20 cellular contexts compared by ENCODE assay signal in the genomic region with DNA sequence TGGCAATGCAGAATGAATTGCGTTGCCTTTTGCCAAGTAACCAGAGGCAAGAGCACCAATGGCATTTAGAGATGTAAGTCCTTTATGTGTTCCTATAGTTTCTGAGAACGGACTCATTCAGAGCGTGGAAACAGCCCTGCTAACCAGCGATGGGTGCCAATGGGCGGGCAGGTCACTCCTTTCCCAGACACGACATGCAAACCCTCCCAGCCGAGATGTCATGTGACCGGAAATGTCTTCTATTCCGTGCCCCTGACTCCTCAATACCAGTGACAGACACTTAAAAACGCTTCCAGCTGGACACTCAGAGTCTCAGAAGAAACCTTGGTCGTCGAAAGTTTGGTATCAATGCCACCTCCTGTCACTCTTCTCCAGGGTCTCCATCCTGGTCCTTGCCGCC. TPM values are rescaled to one million over a fixed set of nuclear protein-coding genes. Genes with fewer than 3 reads are reported as not detected.
A peak's percentile ranks its signal among the peaks of the same experiment; 100 is the strongest.
DNase-seq lines count a peak whose midpoint lies in the region; ATAC-seq, FAIRE-seq and TF ChIP-seq lines count a peak whose summit lies in the region.
"Had no signal": no experiment of that assay in that cellular context is flagged by ENCODE, and none has a peak within 500 bp of the region (broad histone marks: within the 10 kb centered on the region; RNA-seq: fewer than 3 reads in every experiment).

No MANE protein-coding gene starts in this region.

- TF ChIP-seq POLR2A in H1 (IDR thresholded peaks at IDR 0.05; ENCODE audit: control extremely low read depth in 1 of 2, low read depth in 2 of 2, low read length in 2 of 2) = no peak

- no peak for FAIRE-seq in H1 (lab: Jason Lieb, UNC)
- FAIRE-seq: D721Med, G401.6, GM12891 had no signal

- no peak for TF ChIP-seq RAD21 in H1 (IDR thresholded peaks at IDR 0.05 in 1 of 2, conservative IDR thresholded peaks at IDR 0.05 in 1 of 2; ENCODE audit: low read depth in 2 of 2, low read length in 2 of 2)

- H2AK5ac ChIP-seq in H1 (ENCODE audit: low read depth, low read length) (no peak overlapping the region), neuronal stem cell (ENCODE audit: low read depth, low read length) (no peak overlapping the region)

- no peak for ATAC-seq in CD4-positive, alpha-beta T cell (ENCODE audit: poor library complexity)
- no peak for ATAC-seq in GM21619 (IDR thresholded peaks at IDR 0.05; ENCODE audit: unreplicated experiment)
- ATAC-seq in naive thymus-derived CD8-positive, alpha-beta T cell = no peak
- no peak for ATAC-seq in activated CD8-positive, alpha-beta memory T cell treated with anti-CD3 and anti-CD28 coated beads, Interleukin-2, amount 10 ng/mL, durations not matched to agents 7 days and 5 days

- no peaks in the 10 kb centered on the region for H3K9me3 ChIP-seq in CD4-positive, alpha-beta T cell (ENCODE audit: control insufficient read depth, low read length)
- H3K9me3 ChIP-seq in H1 (ENCODE audit: insufficient read depth in 2 of 2, low read depth in 1 of 2, low read length in 1 of 2) (no peaks in the 10 kb centered on the region), neuronal stem cell (replicated peaks in 1 of 2; ENCODE audit: control insufficient read depth in 2 of 2, insufficient read depth in 1 of 2, low read depth in 1 of 2, low read length in 2 of 2) (no peaks in the 10 kb centered on the region)

- H4K8ac ChIP-seq in H1 (ENCODE audit: extremely low read depth, insufficient read depth, low read length) = no peak overlapping the region
- no peak overlapping the region for H4K8ac ChIP-seq in neuronal stem cell (ENCODE audit: low read depth, low read length)

- H4K20me1 ChIP-seq in H1 (replicated peaks in 1 of 2; ENCODE audit: control insufficient read depth in 1 of 2, insufficient read depth in 2 of 2, low read length in 2 of 2) = no peaks in the 10 kb centered on the region

- H3K79me1 ChIP-seq in H1 (ENCODE audit: low read depth, low read length) (no peaks in the 10 kb centered on the region), neuronal stem cell (ENCODE audit: low read depth, low read length) (no peaks in the 10 kb centered on the region)

- no peaks in the 10 kb centered on the region for H3K79me2 ChIP-seq in H1 (ENCODE audit: control insufficient read depth in 1 of 2, insufficient read depth in 2 of 2, low read length in 2 of 2)

- no peak overlapping the region for H3K14ac ChIP-seq in H1 (ENCODE audit: insufficient read length)
- no peak overlapping the region for H3K14ac ChIP-seq in neuronal stem cell (ENCODE audit: low read length)

- H3K27ac Mint-ChIP-seq in CD4-positive, alpha-beta T cell = no peak overlapping the region
- H3K27ac Mint-ChIP-seq in naive thymus-derived CD8-positive, alpha-beta T cell = no peak overlapping the region
- no peak overlapping the region for H3K27ac Mint-ChIP-seq in activated CD8-positive, alpha-beta memory T cell treated with anti-CD3 and anti-CD28 coated beads, Interleukin-2, amount 10 ng/mL, durations not matched to agents 7 days and 5 days
- no peak overlapping the region for H3K27ac Mint-ChIP-seq in mesothelial cell of epicardium
- H3K27ac Mint-ChIP-seq: HFFc6 had no signal

- no peak overlapping the region for H3K27ac ChIP-seq in CD4-positive, alpha-beta T cell (ENCODE audit: low read depth, low read length)
- H3K27ac ChIP-seq in H1 (ENCODE audit: low read depth, low read length) (no peak overlapping the region), neuronal stem cell (replicated peaks; ENCODE audit: low read length) (no peak overlapping the region)

- CTCF ChIA-PET in CD4-positive, alpha-beta T cell (lab: Charles Lee) = no interaction called here
- CTCF ChIA-PET in H1 (lab: Charles Lee; ENCODE audit: partially characterized antibody) = interaction anchor here (1.3 to 4.6 kb wide), 3 partner anchors 10 to 23 kb away, joined by 3 to 26 read pairs (median 6); no protein-coding TSS in a partner anchor
- CTCF ChIA-PET in activated CD8-positive, alpha-beta memory T cell treated with anti-CD3 and anti-CD28 coated beads, Interleukin-2, amount 10 ng/mL, durations not matched to agents 7 days and 5 days (lab: Charles Lee) = interaction anchor here (0.7 kb wide), 1 partner anchor 10 kb away, joined by 3 read pairs; no protein-coding TSS in a partner anchor

- H3K23ac ChIP-seq in H1 (ENCODE audit: insufficient read length) (no peak overlapping the region), neuronal stem cell (ENCODE audit: low read depth, low read length, poor library complexity) (peak overlapping the region; percentile 56)

- WGBS in H1 (ENCODE audit: extremely low coverage in 1 of 2, insufficient coverage in 1 of 2, insufficient read length in 1 of 2, insufficient replicate concordance in 2 of 2, low coverage in 1 of 2, low lambda C conversion rate in 2 of 2, missing lambda C conversion rate in 1 of 2), 2 experiments = 94% methylated on average over 13 of the region's 13 CpGs; no CpG with 5 or more reads in 1 of the 2 experiments
- no CpG with 5 or more reads among the region's 13 CpGs for WGBS in neuronal stem cell (ENCODE audit: extremely low coverage in 2 of 2, insufficient read length in 2 of 2, insufficient replicate concordance in 1 of 2), 2 donors

- intact Hi-C loops in CD4-positive, alpha-beta T cell (cut with DNase I, micrococcal nuclease) = no loop called here

- H2AFZ ChIP-seq in H1 (ENCODE audit: low read length) = no peak overlapping the region
- no peak overlapping the region for H2AFZ ChIP-seq in neuronal stem cell (ENCODE audit: low read length)

- H3K9me3 Mint-ChIP-seq in CD4-positive, alpha-beta T cell = no peaks in the 10 kb centered on the region
- no peaks in the 10 kb centered on the region for H3K9me3 Mint-ChIP-seq in naive thymus-derived CD8-positive, alpha-beta T cell
- no peaks in the 10 kb centered on the region for H3K9me3 Mint-ChIP-seq in activated CD8-positive, alpha-beta memory T cell treated with anti-CD3 and anti-CD28 coated beads, Interleukin-2, amount 10 ng/mL, durations not matched to agents 7 days and 5 days (ENCODE audit: low read depth)
- H3K9me3 Mint-ChIP-seq in mesothelial cell of epicardium = no peaks in the 10 kb centered on the region
- H3K9me3 Mint-ChIP-seq: CD4-positive, alpha-beta memory T cell; HFFc6 had no signal

- peaks cover 18% of the 10 kb centered on the region for H3K4me1 Mint-ChIP-seq in CD4-positive, alpha-beta T cell (ENCODE audit: low read depth)
- peaks cover 3 to 18% (median 15%) of the 10 kb centered on the region in 4 donors for H3K4me1 Mint-ChIP-seq in naive thymus-derived CD8-positive, alpha-beta T cell
- peaks cover 16% of the 10 kb centered on the region for H3K4me1 Mint-ChIP-seq in activated CD8-positive, alpha-beta memory T cell treated with anti-CD3 and anti-CD28 coated beads, Interleukin-2, amount 10 ng/mL, durations not matched to agents 7 days and 5 days
- peaks cover 9% of the 10 kb centered on the region for H3K4me1 Mint-ChIP-seq in mesothelial cell of epicardium

- H3K9ac ChIP-seq in H1 (replicated peaks in 1 of 4; ENCODE audit: extremely low read depth in 1 of 4, low read depth in 3 of 4, low read length in 3 of 4) = no peak overlapping the region
- H3K9ac ChIP-seq in neuronal stem cell (ENCODE audit: low read depth, low read length, poor library complexity) = no peak overlapping the region

- no peak overlapping the region for H3K4me2 ChIP-seq in H1 (ENCODE audit: insufficient read depth in 1 of 2, low read depth in 2 of 2, low read length in 2 of 2)
- H3K4me2 ChIP-seq in neuronal stem cell (ENCODE audit: insufficient read depth, low read length, poor library complexity, severe bottlenecking) = no peak overlapping the region

- no peaks in the 10 kb centered on the region for H3K36me3 Mint-ChIP-seq in CD4-positive, alpha-beta T cell (ENCODE audit: low read depth)
- peaks cover 0 to 2% (median 0%) of the 10 kb centered on the region in 3 donors for H3K36me3 Mint-ChIP-seq in naive thymus-derived CD8-positive, alpha-beta T cell
- H3K36me3 Mint-ChIP-seq in activated CD8-positive, alpha-beta memory T cell treated with anti-CD3 and anti-CD28 coated beads, Interleukin-2, amount 10 ng/mL, durations not matched to agents 7 days and 5 days = peaks cover 2% of the 10 kb centered on the region
- no peaks in the 10 kb centered on the region for H3K36me3 Mint-ChIP-seq in mesothelial cell of epicardium
- H3K36me3 Mint-ChIP-seq: CD4-positive, alpha-beta memory T cell had no signal

- H4K5ac ChIP-seq in H1 (ENCODE audit: insufficient read length, low read depth, low read length) = no peak overlapping the region

- H3K4me1 ChIP-seq in H1 (replicated peaks in 1 of 4; ENCODE audit: control insufficient read depth in 3 of 4, insufficient read depth in 4 of 4, low read length in 3 of 4) = peaks cover 0 to 3% (median 2%) of the 10 kb centered on the region in 4 experiments; a peak in 3 of 7 replicates
- H3K4me1 ChIP-seq in neuronal stem cell (ENCODE audit: control insufficient read depth in 2 of 2, insufficient read depth in 1 of 2, low read depth in 1 of 2, low read length in 2 of 2) = peaks cover 2 to 4% of the 10 kb centered on the region in 2 donors

- H3K4me3 Mint-ChIP-seq in CD4-positive, alpha-beta T cell = peak overlapping the region; percentile 20
- H3K4me3 Mint-ChIP-seq in naive thymus-derived CD8-positive, alpha-beta T cell = peak overlapping the region in 1 of 10 donors; percentile 15
- H3K4me3 Mint-ChIP-seq in activated CD8-positive, alpha-beta memory T cell treated with anti-CD3 and anti-CD28 coated beads, Interleukin-2, amount 10 ng/mL, durations not matched to agents 7 days and 5 days = no peak overlapping the region
- no peak overlapping the region for H3K4me3 Mint-ChIP-seq in mesothelial cell of epicardium
- H3K4me3 Mint-ChIP-seq: HFFc6 had no signal

- H3K56ac ChIP-seq in H1 (replicated peaks; ENCODE audit: insufficient read length, low read depth, low read length) = no peak overlapping the region

- no peak for TF ChIP-seq CTCF in CD4-positive, alpha-beta T cell (IDR thresholded peaks at IDR 0.05)
- no peak for TF ChIP-seq CTCF in H1 (IDR thresholded peaks at IDR 0.05; ENCODE audit: control extremely low read depth in 1 of 3, insufficient read depth in 1 of 3, low read depth in 1 of 3, low read length in 3 of 3)
- TF ChIP-seq CTCF in mesothelial cell of epicardium (IDR thresholded peaks at IDR 0.05; ENCODE audit: unreplicated experiment) = no peak

- no peak overlapping the region for H2BK120ac ChIP-seq in H1 (replicated peaks; ENCODE audit: low read depth, low read length)
- H2BK120ac ChIP-seq in neuronal stem cell (ENCODE audit: low read depth, low read length) = no peak overlapping the region

- H3K27me3 Mint-ChIP-seq in CD4-positive, alpha-beta T cell = no peaks in the 10 kb centered on the region
- no peaks in the 10 kb centered on the region for H3K27me3 Mint-ChIP-seq in naive thymus-derived CD8-positive, alpha-beta T cell
- no peaks in the 10 kb centered on the region for H3K27me3 Mint-ChIP-seq in activated CD8-positive, alpha-beta memory T cell treated with anti-CD3 and anti-CD28 coated beads, Interleukin-2, amount 10 ng/mL, durations not matched to agents 7 days and 5 days
- H3K27me3 Mint-ChIP-seq in mesothelial cell of epicardium (ENCODE audit: low read depth) = no peaks in the 10 kb centered on the region
- H3K27me3 Mint-ChIP-seq: CD4-positive, alpha-beta memory T cell had no signal

- H3K18ac ChIP-seq in H1 (ENCODE audit: extremely low read depth, low read length) (no peak overlapping the region), neuronal stem cell (ENCODE audit: low read length) (no peak overlapping the region)

- H2BK12ac ChIP-seq in H1 (ENCODE audit: low read depth, low read length) (0 out of 2 replicates have a peak overlapping the region, but pooled peaks have one; percentile 28), neuronal stem cell (ENCODE audit: low read length) (no peak overlapping the region)

- peaks cover 4% of the 10 kb centered on the region; the same call in 1 of the 2 replicates for H3K23me2 ChIP-seq in H1 (ENCODE audit: low read depth, low read length)

- H2BK15ac ChIP-seq in H1 (ENCODE audit: low read length) (no peak overlapping the region), neuronal stem cell (ENCODE audit: low read length) (no peak overlapping the region)

- H3K4me3 ChIP-seq in H1 (ENCODE audit: extremely low read depth in 1 of 4, insufficient read depth in 2 of 4, low read depth in 3 of 4, low read length in 4 of 4) (no peak overlapping the region), neuronal stem cell (ENCODE audit: low read length in 2 of 2) (no peak overlapping the region)

- H4K91ac ChIP-seq in H1 (replicated peaks; ENCODE audit: insufficient read length, low read length) (no peak overlapping the region), neuronal stem cell (ENCODE audit: low read depth, low read length, poor library complexity) (no peak overlapping the region)

- H2BK5ac ChIP-seq in H1 (ENCODE audit: low read depth, low read length) = no peak overlapping the region
- H2BK5ac ChIP-seq in neuronal stem cell (ENCODE audit: low read length) = no peak overlapping the region

- H2BK20ac ChIP-seq in H1 (ENCODE audit: low read length) = no peak overlapping the region

- TF ChIP-seq EP300 in H1 (IDR thresholded peaks at IDR 0.05; ENCODE audit: borderline replicate concordance in 1 of 2, low read depth in 2 of 2, low read length in 2 of 2) = no peak

- no peak overlapping the region for H3K4ac ChIP-seq in H1 (replicated peaks; ENCODE audit: insufficient read length, low read depth, low read length)
- H3K4ac ChIP-seq in neuronal stem cell (ENCODE audit: low read length) = no peak overlapping the region

- no peaks in the 10 kb centered on the region for H3K27me3 ChIP-seq in CD4-positive, alpha-beta T cell (ENCODE audit: control insufficient read depth, insufficient read depth, low read length)
- H3K27me3 ChIP-seq in H1 (replicated peaks in 1 of 4; ENCODE audit: control insufficient read depth in 3 of 4, extremely low read depth in 1 of 4, insufficient read depth in 3 of 4, low read length in 3 of 4) (no peaks in the 10 kb centered on the region), neuronal stem cell (ENCODE audit: control insufficient read depth in 3 of 3, insufficient read depth in 3 of 3, low read depth in 1 of 3, low read length in 3 of 3) (peaks cover 0 to 3% (median 0%) of the 10 kb centered on the region in 3 experiments)

- POLR2A ChIA-PET in CD4-positive, alpha-beta T cell (lab: Charles Lee) = no interaction called here
- POLR2A ChIA-PET in H1 (lab: Charles Lee; ENCODE audit: partially characterized antibody) = interaction anchor here (1.2 kb wide), 1 partner anchor 9 kb away, joined by 3 read pairs; no protein-coding TSS in a partner anchor
- POLR2A ChIA-PET in naive thymus-derived CD8-positive, alpha-beta T cell (lab: Charles Lee) = no interaction called here

- DNase-seq in CD4-positive, alpha-beta T cell = no peak
- DNase-seq in RPMI7951 (ENCODE audit: low read depth) = peak; percentile 9
- no peak for DNase-seq in H1 (ENCODE audit: low read depth in 1 of 2, low spot score in 2 of 2)
- no peak for DNase-seq in neuronal stem cell (ENCODE audit: low spot score)
- DNase-seq in naive thymus-derived CD8-positive, alpha-beta T cell = no peak
- no peak for DNase-seq in activated CD8-positive, alpha-beta memory T cell treated with anti-CD3 and anti-CD28 coated beads, Interleukin-2, amount 10 ng/mL, durations not matched to agents 7 days and 5 days
- no peak for DNase-seq in mesothelial cell of epicardium (ENCODE audit: low spot score in 2 of 2, unreplicated experiment in 2 of 2)
- DNase-seq: 8988T; ACHN; C1 segment of cervical spinal cord; CD4-positive, alpha-beta memory T cell; DMS153; DMS79 treated with DMSO at 0.1 percent for 48 hours; EL; HCEC 1CT; HFFc6 had no signal

- H3K36me3 ChIP-seq in H1 (ENCODE audit: control insufficient read depth in 2 of 4, insufficient read depth in 4 of 4, low read length in 3 of 4) = no peaks in the 10 kb centered on the region
- peaks cover 0 to 5% of the 10 kb centered on the region in 2 donors for H3K36me3 ChIP-seq in neuronal stem cell (replicated peaks in 1 of 2; ENCODE audit: control insufficient read depth in 2 of 2, insufficient read depth in 2 of 2, low read length in 2 of 2)

RNA-seq across cellular contexts. Expression of a gene that starts 3.2 kb away (rescaled TPM):
- 10 to 100 TPM; 21.2 to 23.9 TPM for total RNA-seq in CD4-positive, alpha-beta T cell
- 6.0 and 8.0 TPM in 2 replicates for total RNA-seq in RPMI7951 (2014; rRNA removed; shearing (Covaris generic))
- 13.1 and 13.8 TPM in 2 replicates for total RNA-seq in H1 (2021; fragmentation: NEBNext Ultra II Directional; extraction: Animal tissue kit (Norgen Biotek cat#: 25700))
- 8.1 and 12.5 TPM in 2 replicates for polyA plus RNA-seq in H1 (2011; rRNA removed)
- polyA plus RNA-seq in H1 (2011; cell fraction: cytosol; rRNA removed) = 12.0 TPM
- 68.3 TPM for polyA plus RNA-seq in H1 (2011; cell fraction: nucleus; rRNA removed)
- polyA plus RNA-seq in H1 (2012, experiment 1 of 2) = 5.6 to 12.5 TPM (median 10.6 TPM) in 4 replicates
- 4.3 TPM for polyA plus RNA-seq in H1 (2012, experiment 2 of 2)
- polyA plus RNA-seq in H1 (2013, experiment 1 of 2) = 4.9 TPM
- 4.5 TPM for polyA plus RNA-seq in H1 (2013, experiment 2 of 2)
- polyA minus RNA-seq in H1 (2011; rRNA and poly(A)+ RNA removed) = 6.9 and 8.7 TPM in 2 replicates
- 9.8 TPM for polyA minus RNA-seq in H1 (2011; cell fraction: cytosol; rRNA and poly(A)+ RNA removed)
- 27.4 TPM for polyA minus RNA-seq in H1 (2011; cell fraction: nucleus; rRNA and poly(A)+ RNA removed)
- polyA plus RNA-seq in neuronal stem cell (2013, experiment 1 of 2) = 6.6 TPM
- 6.9 TPM for polyA plus RNA-seq in neuronal stem cell (2013, experiment 2 of 2)
- 10 to 100 TPM; 47.7 to 54.6 TPM for total RNA-seq in naive thymus-derived CD8-positive, alpha-beta T cell
- 1 to 10 TPM; 2.4 to 8.0 (median 7.5) TPM for polyA plus RNA-seq in naive thymus-derived CD8-positive, alpha-beta T cell
- total RNA-seq in activated CD8-positive, alpha-beta memory T cell treated with anti-CD3 and anti-CD28 coated beads, Interleukin-2, amount 10 ng/mL, durations not matched to agents 7 days and 5 days = 10 to 100 TPM; 26.6 to 36.7 TPM
- 22.4 to 24.6 TPM (median 23.4 TPM) in 3 replicates for total RNA-seq in mesothelial cell of epicardium

RNA-seq across cellular contexts. Expression of a gene that starts 33.0 kb away (rescaled TPM):
- total RNA-seq in CD4-positive, alpha-beta T cell = 100 to 1,000 TPM; 146 to 147 TPM
- 25.4 and 36.3 TPM in 2 replicates for total RNA-seq in RPMI7951 (2014; rRNA removed; shearing (Covaris generic))
- total RNA-seq in H1 (2021; fragmentation: NEBNext Ultra II Directional; extraction: Animal tissue kit (Norgen Biotek cat#: 25700)) = 125 and 132 TPM in 2 replicates
- polyA plus RNA-seq in H1 (2011; rRNA removed) = 78.4 and 138 TPM in 2 replicates
- polyA plus RNA-seq in H1 (2011; cell fraction: cytosol; rRNA removed) = 67.5 TPM
- 231 TPM for polyA plus RNA-seq in H1 (2011; cell fraction: nucleus; rRNA removed)
- 52.3 to 79.2 TPM (median 70.2 TPM) in 4 replicates for polyA plus RNA-seq in H1 (2012, experiment 1 of 2)
- polyA plus RNA-seq in H1 (2012, experiment 2 of 2) = 69.1 TPM
- polyA plus RNA-seq in H1 (2013, experiment 1 of 2) = 75.5 TPM
- 69.0 TPM for polyA plus RNA-seq in H1 (2013, experiment 2 of 2)
- 33.2 and 44.3 TPM in 2 replicates for polyA minus RNA-seq in H1 (2011; rRNA and poly(A)+ RNA removed)
- polyA minus RNA-seq in H1 (2011; cell fraction: cytosol; rRNA and poly(A)+ RNA removed) = 53.9 TPM
- polyA minus RNA-seq in H1 (2011; cell fraction: nucleus; rRNA and poly(A)+ RNA removed) = 66.2 TPM
- 48.0 TPM for polyA plus RNA-seq in neuronal stem cell (2013, experiment 1 of 2)
- polyA plus RNA-seq in neuronal stem cell (2013, experiment 2 of 2) = 48.3 TPM
- total RNA-seq in naive thymus-derived CD8-positive, alpha-beta T cell = 100 to 1,000 TPM; 167 to 178 TPM
- 10 to 100 TPM; 56.4 to 78.7 (median 64.7) TPM for polyA plus RNA-seq in naive thymus-derived CD8-positive, alpha-beta T cell
- total RNA-seq in activated CD8-positive, alpha-beta memory T cell treated with anti-CD3 and anti-CD28 coated beads, Interleukin-2, amount 10 ng/mL, durations not matched to agents 7 days and 5 days = 100 to 1,000 TPM; 115 to 139 TPM
- 77.8 to 91.1 TPM (median 82.2 TPM) in 3 replicates for total RNA-seq in mesothelial cell of epicardium

RNA-seq across cellular contexts. Expression of a gene that starts 40.9 kb away (rescaled TPM):
- total RNA-seq in CD4-positive, alpha-beta T cell = 10 to 100 TPM in 1 of 2 experiments, 1 to 10 TPM in 1; 9.9 to 11.7 TPM
- total RNA-seq in RPMI7951 (2014; rRNA removed; shearing (Covaris generic)) = 8.5 and 14.4 TPM in 2 replicates
- 47.7 and 48.6 TPM in 2 replicates for total RNA-seq in H1 (2021; fragmentation: NEBNext Ultra II Directional; extraction: Animal tissue kit (Norgen Biotek cat#: 25700))
- 21.2 and 25.6 TPM in 2 replicates for polyA plus RNA-seq in H1 (2011; rRNA removed)
- 24.5 TPM for polyA plus RNA-seq in H1 (2011; cell fraction: cytosol; rRNA removed)
- polyA plus RNA-seq in H1 (2011; cell fraction: nucleus; rRNA removed) = 26.6 TPM
- 30.2 to 35.1 TPM (median 31.2 TPM) in 4 replicates for polyA plus RNA-seq in H1 (2012, experiment 1 of 2)
- 28.8 TPM for polyA plus RNA-seq in H1 (2012, experiment 2 of 2)
- polyA plus RNA-seq in H1 (2013, experiment 1 of 2) = 23.2 TPM
- polyA plus RNA-seq in H1 (2013, experiment 2 of 2) = 22.1 TPM
- 9.4 and 9.6 TPM in 2 replicates for polyA minus RNA-seq in H1 (2011; rRNA and poly(A)+ RNA removed)
- polyA minus RNA-seq in H1 (2011; cell fraction: cytosol; rRNA and poly(A)+ RNA removed) = 17.1 TPM
- 16.2 TPM for polyA minus RNA-seq in H1 (2011; cell fraction: nucleus; rRNA and poly(A)+ RNA removed)
- polyA plus RNA-seq in neuronal stem cell (2013, experiment 1 of 2) = 15.8 TPM
- polyA plus RNA-seq in neuronal stem cell (2013, experiment 2 of 2) = 14.6 TPM
- 10 to 100 TPM; 34.5 to 40.9 TPM for total RNA-seq in naive thymus-derived CD8-positive, alpha-beta T cell
- 10 to 100 TPM; 13.4 to 31.8 (median 18.9) TPM for polyA plus RNA-seq in naive thymus-derived CD8-positive, alpha-beta T cell
- total RNA-seq in activated CD8-positive, alpha-beta memory T cell treated with anti-CD3 and anti-CD28 coated beads, Interleukin-2, amount 10 ng/mL, durations not matched to agents 7 days and 5 days = 10 to 100 TPM; 33.3 to 33.6 TPM
- total RNA-seq in mesothelial cell of epicardium = 21.2 to 21.9 TPM (median 21.4 TPM) in 3 replicates

RNA-seq across cellular contexts. Expression of a gene that starts 41.3 kb away (rescaled TPM):
- total RNA-seq in CD4-positive, alpha-beta T cell = 10 to 100 TPM; 14.5 to 17.9 TPM
- 21.4 TPM in 2 replicates for total RNA-seq in RPMI7951 (2014; rRNA removed; shearing (Covaris generic))
- total RNA-seq in H1 (2021; fragmentation: NEBNext Ultra II Directional; extraction: Animal tissue kit (Norgen Biotek cat#: 25700)) = 27.4 and 30.4 TPM in 2 replicates
- polyA plus RNA-seq in H1 (2011; rRNA removed) = 10.2 and 10.5 TPM in 2 replicates
- 11.3 TPM for polyA plus RNA-seq in H1 (2011; cell fraction: cytosol; rRNA removed)
- 20.2 TPM for polyA plus RNA-seq in H1 (2011; cell fraction: nucleus; rRNA removed)
- polyA plus RNA-seq in H1 (2012, experiment 1 of 2) = 14.7 to 17.4 TPM (median 15.9 TPM) in 4 replicates
- 3.5 TPM for polyA plus RNA-seq in H1 (2012, experiment 2 of 2)
- 8.5 TPM for polyA plus RNA-seq in H1 (2013, experiment 1 of 2)
- polyA plus RNA-seq in H1 (2013, experiment 2 of 2) = 7.3 TPM
- polyA minus RNA-seq in H1 (2011; rRNA and poly(A)+ RNA removed) = 70.0 and 84.0 TPM in 2 replicates
- 61.4 TPM for polyA minus RNA-seq in H1 (2011; cell fraction: cytosol; rRNA and poly(A)+ RNA removed)
- 33.9 TPM for polyA minus RNA-seq in H1 (2011; cell fraction: nucleus; rRNA and poly(A)+ RNA removed)
- 3.1 TPM for polyA plus RNA-seq in neuronal stem cell (2013, experiment 1 of 2)
- polyA plus RNA-seq in neuronal stem cell (2013, experiment 2 of 2) = 3.0 TPM
- 10 to 100 TPM; 37.9 to 39.3 TPM for total RNA-seq in naive thymus-derived CD8-positive, alpha-beta T cell
- polyA plus RNA-seq in naive thymus-derived CD8-positive, alpha-beta T cell = 10 to 100 TPM; 11.4 to 18.4 (median 15.1) TPM
- 10 to 100 TPM; 28.8 to 33.8 TPM for total RNA-seq in activated CD8-positive, alpha-beta memory T cell treated with anti-CD3 and anti-CD28 coated beads, Interleukin-2, amount 10 ng/mL, durations not matched to agents 7 days and 5 days
- total RNA-seq in mesothelial cell of epicardium = 52.2 to 57.5 TPM (median 54.3 TPM) in 3 replicates

RNA-seq across cellular contexts. Expression of a gene that starts 41.4 kb away (rescaled TPM):
- 10 to 100 TPM; 13.0 to 13.8 TPM for total RNA-seq in CD4-positive, alpha-beta T cell
- 12.6 and 16.5 TPM in 2 replicates for total RNA-seq in RPMI7951 (2014; rRNA removed; shearing (Covaris generic))
- total RNA-seq in H1 (2021; fragmentation: NEBNext Ultra II Directional; extraction: Animal tissue kit (Norgen Biotek cat#: 25700)) = 15.9 and 17.6 TPM in 2 replicates
- polyA plus RNA-seq in H1 (2011; rRNA removed) = 18.7 and 24.5 TPM in 2 replicates
- polyA plus RNA-seq in H1 (2011; cell fraction: cytosol; rRNA removed) = 27.9 TPM
- 56.7 TPM for polyA plus RNA-seq in H1 (2011; cell fraction: nucleus; rRNA removed)
- polyA plus RNA-seq in H1 (2012, experiment 1 of 2) = 18.1 to 21.7 TPM (median 18.9 TPM) in 4 replicates
- polyA plus RNA-seq in H1 (2012, experiment 2 of 2) = 19.7 TPM
- polyA plus RNA-seq in H1 (2013, experiment 1 of 2) = 16.5 TPM
- polyA plus RNA-seq in H1 (2013, experiment 2 of 2) = 15.2 TPM
- 8.7 and 12.2 TPM in 2 replicates for polyA minus RNA-seq in H1 (2011; rRNA and poly(A)+ RNA removed)
- polyA minus RNA-seq in H1 (2011; cell fraction: cytosol; rRNA and poly(A)+ RNA removed) = 6.6 TPM
- polyA minus RNA-seq in H1 (2011; cell fraction: nucleus; rRNA and poly(A)+ RNA removed) = 5.1 TPM
- 8.7 TPM for polyA plus RNA-seq in neuronal stem cell (2013, experiment 1 of 2)
- 8.1 TPM for polyA plus RNA-seq in neuronal stem cell (2013, experiment 2 of 2)
- 10 to 100 TPM; 14.2 to 16.6 TPM for total RNA-seq in naive thymus-derived CD8-positive, alpha-beta T cell
- 10 to 100 TPM; 17.1 to 18.9 (median 18.4) TPM for polyA plus RNA-seq in naive thymus-derived CD8-positive, alpha-beta T cell
- total RNA-seq in activated CD8-positive, alpha-beta memory T cell treated with anti-CD3 and anti-CD28 coated beads, Interleukin-2, amount 10 ng/mL, durations not matched to agents 7 days and 5 days = 10 to 100 TPM; 13.3 to 15.1 TPM
- 35.5 to 39.4 TPM (median 37.5 TPM) in 3 replicates for total RNA-seq in mesothelial cell of epicardium
